ENCODE assay signal across 10 cellular contexts in genomic region chr17:48592592-48592991, GRCh38. TPM values are rescaled to one million over a fixed set of nuclear protein-coding genes. Genes with fewer than 3 reads are reported as not detected.
DNase-seq lines count a peak whose midpoint lies in the region; ATAC-seq and TF ChIP-seq lines count a peak whose summit lies in the region.
"Had no signal": no experiment of that assay in that cellular context is flagged by ENCODE, and none has a peak within 500 bp of the region (broad histone marks: within the 10 kb centered on the region; RNA-seq: fewer than 3 reads in every experiment).

No MANE protein-coding gene starts in this region.

- H3K27ac ChIP-seq in breast epithelium, result no peak overlapping the region
- H3K27ac ChIP-seq in lung (ENCODE audit: low read depth in 1 of 2, low read length in 1 of 2), result peak overlapping the region in 1 of 2 donors; percentile 69
- H3K27ac ChIP-seq in thoracic aorta, result peak overlapping the region in 1 of 2 donors; percentile 28

- TF ChIP-seq POLR2A in breast epithelium (IDR thresholded peaks at IDR 0.05), result no peak

- no peak for DNase-seq in breast epithelium (ENCODE audit: low spot score in 2 of 2)
- no peak for DNase-seq in MCF 10A (ENCODE audit: unreplicated experiment)
- no peak for DNase-seq in lung (ENCODE audit: low spot score)
- DNase-seq in thoracic aorta (ENCODE audit: low spot score), result no peak
- DNase-seq in activated effector memory CD4-positive, alpha-beta T cell treated with anti-CD3 and anti-CD28 coated beads, Interleukin-2, amount 50 U/mL, for 16 hours, result no peak
- DNase-seq: COR-L47 had no signal

- H3K27ac Mint-ChIP-seq in MCF 10A (ENCODE audit: low read depth, unreplicated experiment), result no peak overlapping the region
- peak overlapping the region; percentile 62 for H3K27ac Mint-ChIP-seq in activated naive CD4-positive, alpha-beta T cell treated with anti-CD3 and anti-CD28 coated beads, Interleukin-2, amount 50 U/mL, for 24 hours

- CTCF ChIA-PET in MCF 10A (lab: Yijun Ruan, JAX), result interaction anchor here (0.8 to 2.1 kb wide), 12 partner anchors 15 to 438 kb away, joined by 3 to 23 read pairs (median 8); no protein-coding TSS in a partner anchor

- H3K9me3 Mint-ChIP-seq in MCF 10A (ENCODE audit: unreplicated experiment), result no peaks in the 10 kb centered on the region
- no peaks in the 10 kb centered on the region for H3K9me3 Mint-ChIP-seq in activated naive CD4-positive, alpha-beta T cell treated with anti-CD3 and anti-CD28 coated beads, Interleukin-2, amount 50 U/mL, for 24 hours

- H3K9me3 ChIP-seq in breast epithelium, result no peaks in the 10 kb centered on the region
- no peaks in the 10 kb centered on the region for H3K9me3 ChIP-seq in lung (ENCODE audit: control insufficient read depth in 2 of 2, insufficient read depth in 1 of 2, low read length in 1 of 2)
- no peaks in the 10 kb centered on the region for H3K9me3 ChIP-seq in thoracic aorta

- H3K4me1 Mint-ChIP-seq in MCF 10A (ENCODE audit: insufficient read depth, unreplicated experiment), result no peaks in the 10 kb centered on the region
- peaks cover 40% of the 10 kb centered on the region for H3K4me1 Mint-ChIP-seq in activated naive CD4-positive, alpha-beta T cell treated with anti-CD3 and anti-CD28 coated beads, Interleukin-2, amount 50 U/mL, for 24 hours

- no peak for TF ChIP-seq CTCF in breast epithelium (IDR thresholded peaks at IDR 0.05)
- TF ChIP-seq CTCF in MCF 10A (IDR thresholded peaks at IDR 0.05; ENCODE audit: unreplicated experiment), result no peak
- no peak for TF ChIP-seq CTCF in lung (IDR thresholded peaks at IDR 0.05; ENCODE audit: control extremely low read depth, extremely low read depth)
- no peak for TF ChIP-seq CTCF in thoracic aorta (IDR thresholded peaks at IDR 0.05)

- no TSS peak for BruUV-seq in MCF 10A (replicated peaks; lab: Mats Ljungman, UMichigan)

- no peaks in the 10 kb centered on the region for H3K36me3 Mint-ChIP-seq in MCF 10A (ENCODE audit: insufficient read depth, unreplicated experiment)
- peaks cover 2% of the 10 kb centered on the region for H3K36me3 Mint-ChIP-seq in activated naive CD4-positive, alpha-beta T cell treated with anti-CD3 and anti-CD28 coated beads, Interleukin-2, amount 50 U/mL, for 24 hours

- H3K4me3 ChIP-seq in breast epithelium, result peak overlapping the region; percentile 41 to 68 (median 43)
- peak overlapping the region; percentile 16 for H3K4me3 ChIP-seq in lung
- H3K4me3 ChIP-seq in thoracic aorta, result peak overlapping the region; percentile 72

- peaks cover 25% of the 10 kb centered on the region for H3K27me3 Mint-ChIP-seq in MCF 10A (ENCODE audit: insufficient read depth, unreplicated experiment)
- H3K27me3 Mint-ChIP-seq in activated naive CD4-positive, alpha-beta T cell treated with anti-CD3 and anti-CD28 coated beads, Interleukin-2, amount 50 U/mL, for 24 hours, result peaks cover 71% of the 10 kb centered on the region

- POLR2A ChIA-PET in MCF 10A (lab: Yijun Ruan, JAX), result interaction anchor here (0.6 kb wide), 1 partner anchor 441 kb away, joined by 3 read pairs; no protein-coding TSS in a partner anchor

- H3K4me3 Mint-ChIP-seq in MCF 10A (ENCODE audit: unreplicated experiment), result no peak overlapping the region
- H3K4me3 Mint-ChIP-seq in activated naive CD4-positive, alpha-beta T cell treated with anti-CD3 and anti-CD28 coated beads, Interleukin-2, amount 50 U/mL, for 24 hours, result peak overlapping the region; percentile 84

- 3 to 5% methylated on average over 14 of the region's 14 CpGs for WGBS in lung, 2 donors

- H3K36me3 ChIP-seq in breast epithelium (no peaks in the 10 kb centered on the region), lung (ENCODE audit: control insufficient read depth in 2 of 2, insufficient read depth in 2 of 2, low read length in 2 of 2) (no peaks in the 10 kb centered on the region), thoracic aorta (peaks cover 8% of the 10 kb centered on the region)

- no peak for ATAC-seq in lung (ENCODE audit: insufficient read depth, low FRiP score)
- no peak for ATAC-seq in thoracic aorta (ENCODE audit: insufficient number of reproducible peaks, low FRiP score, low read depth)
- no peak for ATAC-seq in GM21390 (IDR thresholded peaks at IDR 0.05; ENCODE audit: unreplicated experiment)
- ATAC-seq in GM19351 (IDR thresholded peaks at IDR 0.05; ENCODE audit: unreplicated experiment), result no peak

- H3K27me3 ChIP-seq in breast epithelium (peaks cover 0 to 78% of the 10 kb centered on the region in 2 donors), lung (ENCODE audit: control insufficient read depth, insufficient read depth) (peaks cover 11% of the 10 kb centered on the region), thoracic aorta (replicated peaks; ENCODE audit: insufficient read depth) (no peaks in the 10 kb centered on the region)

- H3K4me1 ChIP-seq in breast epithelium (peaks cover 0 to 3% of the 10 kb centered on the region in 2 donors), lung (ENCODE audit: control insufficient read depth in 2 of 2, insufficient read depth in 2 of 2, low read length in 2 of 2) (peaks cover 0 to under 1% of the 10 kb centered on the region in 2 donors), thoracic aorta (ENCODE audit: control insufficient read depth in 1 of 2, low read depth in 2 of 2) (peaks cover 5 to 18% of the 10 kb centered on the region in 2 donors)

- intact Hi-C loops in breast epithelium (cut with DNase I; ENCODE audit: low total_unique reads), result loop anchor here (1.0 to 5.0 kb wide), 2 partner anchors 16 to 100 kb away; no protein-coding TSS in a partner anchor
- intact Hi-C loops in MCF 10A (cut with micrococcal nuclease), result no loop called here

RNA-seq across cellular contexts. Expression of gene HOXB5, which starts 1.0 kb away (rescaled TPM):
- total RNA-seq in breast epithelium, result 1 to 10 TPM in 2 of 3 donors, under 1 TPM in 1; 0.44 to 2.0 (median 1.4) TPM
- not detected in 2 replicates for total RNA-seq in MCF 10A (2022)
- total RNA-seq in lung, result 1 to 10 TPM; 2.6 to 2.9 TPM
- 1 to 10 TPM; 1.8 TPM for polyA plus RNA-seq in lung
- 1 to 10 TPM in 1 of 2 donors, under 1 TPM in 1; 0.56 to 3.8 TPM for total RNA-seq in thoracic aorta
- total RNA-seq: activated CD8-positive, alpha-beta memory T cell treated with anti-CD3 and anti-CD28 coated beads for 36 hours had no signal

RNA-seq across cellular contexts. Expression of gene HOXB3, which starts 2.6 kb away (rescaled TPM):
- total RNA-seq in breast epithelium (10 to 100 TPM; 13.8 to 36.7 (median 14.4) TPM), MCF 10A (2022) (0.79 and 0.88 TPM in 2 replicates), lung (10 to 100 TPM in 1 of 2 donors, 1 to 10 TPM in 1; 8.6 to 21.1 TPM), thoracic aorta (10 to 100 TPM; 26.8 to 33.3 TPM)
- polyA plus RNA-seq in lung, result 1 to 10 TPM; 1.9 to 4.9 TPM

RNA-seq across cellular contexts. Expression of gene HOXB6, which starts 12.2 kb away (rescaled TPM):
- total RNA-seq in breast epithelium, result 10 to 100 TPM in 2 of 3 donors, 1 to 10 TPM in 1; 1.0 to 24.9 (median 18.2) TPM
- 0.37 TPM in 1 of 2 replicates, not detected in the other for total RNA-seq in MCF 10A (2022)
- 1 to 10 TPM; 6.1 to 7.5 TPM for total RNA-seq in lung
- 1 to 10 TPM; 5.3 to 5.4 TPM for polyA plus RNA-seq in lung
- 1 to 10 TPM; 4.2 to 9.9 TPM for total RNA-seq in thoracic aorta

RNA-seq across cellular contexts. Expression of gene HOXB4, which starts 14.4 kb away (rescaled TPM):
- total RNA-seq in breast epithelium (1 to 10 TPM; 2.2 to 7.5 (median 2.3) TPM), MCF 10A (2022) (0.21 and 0.44 TPM in 2 replicates), lung (1 to 10 TPM; 3.5 to 6.7 TPM), thoracic aorta (10 to 100 TPM in 1 of 2 donors, 1 to 10 TPM in 1; 6.2 to 11.5 TPM)
- polyA plus RNA-seq in lung, result 1 to 10 TPM; 1.4 to 1.7 TPM

RNA-seq across cellular contexts. Expression of gene HOXB7, which starts 18.2 kb away (rescaled TPM):
- total RNA-seq in breast epithelium (10 to 100 TPM in 1 of 3 donors, 1 to 10 TPM in 2; 1.5 to 16.8 (median 4.3) TPM), MCF 10A (2022) (not detected in 2 replicates), lung (1 to 10 TPM in 1 of 2 donors, under 1 TPM in 1; 0.43 to 3.3 TPM), thoracic aorta (1 to 10 TPM in 1 of 2 donors, under 1 TPM in 1; 0.63 to 7.2 TPM)
- 1 to 10 TPM; 1.2 to 3.3 TPM for polyA plus RNA-seq in lung

Comparison
In these comparisons a context has a peak if more than half of its experiments do, and no peak if none do; other contexts are left out.
1. H3K4me3 ChIP-seq: peak in every context shown above with its lines; median percentile 72 in thoracic aorta; 43 in breast epithelium; 16 in lung.